3 cellular contexts compared by ENCODE assay signal in genomic region chr6:77094821-77095220, GRCh38.
TF ChIP-seq lines count a peak whose summit lies in the region.

No MANE protein-coding gene starts in this region.

TF ChIP-seq in IMR-90, 13 proteins besides CTCF, POLR2A, EP300 and RAD21:
- TF ChIP-seq CEBPB (IDR thresholded peaks at IDR 0.05; ENCODE audit: low read depth, low read length): no peak

TF ChIP-seq in WTC11, 78 proteins besides CTCF, POLR2A, EP300 and RAD21:
- TF ChIP-seq SMAD3 (CRISPR knock-in tag; IDR thresholded peaks at IDR 0.05; ENCODE audit: borderline replicate concordance) (no peak), USF1 (CRISPR knock-in tag; IDR thresholded peaks at IDR 0.05) (no peak), SP1 (CRISPR knock-in tag; conservative IDR thresholded peaks at IDR 0.05) (no peak), ZNF263 (CRISPR knock-in tag; IDR thresholded peaks at IDR 0.05; ENCODE audit: low read depth) (no peak), MLX (CRISPR knock-in tag; IDR thresholded peaks at IDR 0.05) (no peak), ETV6 (CRISPR knock-in tag; IDR thresholded peaks at IDR 0.05) (no peak), NFATC4 (CRISPR knock-in tag; IDR thresholded peaks at IDR 0.05) (no peak), ARID4B (CRISPR knock-in tag; IDR thresholded peaks at IDR 0.05; ENCODE audit: borderline replicate concordance) (no peak), MAX (CRISPR knock-in tag; IDR thresholded peaks at IDR 0.05) (no peak)
- TF ChIP-seq, protein P1, sequence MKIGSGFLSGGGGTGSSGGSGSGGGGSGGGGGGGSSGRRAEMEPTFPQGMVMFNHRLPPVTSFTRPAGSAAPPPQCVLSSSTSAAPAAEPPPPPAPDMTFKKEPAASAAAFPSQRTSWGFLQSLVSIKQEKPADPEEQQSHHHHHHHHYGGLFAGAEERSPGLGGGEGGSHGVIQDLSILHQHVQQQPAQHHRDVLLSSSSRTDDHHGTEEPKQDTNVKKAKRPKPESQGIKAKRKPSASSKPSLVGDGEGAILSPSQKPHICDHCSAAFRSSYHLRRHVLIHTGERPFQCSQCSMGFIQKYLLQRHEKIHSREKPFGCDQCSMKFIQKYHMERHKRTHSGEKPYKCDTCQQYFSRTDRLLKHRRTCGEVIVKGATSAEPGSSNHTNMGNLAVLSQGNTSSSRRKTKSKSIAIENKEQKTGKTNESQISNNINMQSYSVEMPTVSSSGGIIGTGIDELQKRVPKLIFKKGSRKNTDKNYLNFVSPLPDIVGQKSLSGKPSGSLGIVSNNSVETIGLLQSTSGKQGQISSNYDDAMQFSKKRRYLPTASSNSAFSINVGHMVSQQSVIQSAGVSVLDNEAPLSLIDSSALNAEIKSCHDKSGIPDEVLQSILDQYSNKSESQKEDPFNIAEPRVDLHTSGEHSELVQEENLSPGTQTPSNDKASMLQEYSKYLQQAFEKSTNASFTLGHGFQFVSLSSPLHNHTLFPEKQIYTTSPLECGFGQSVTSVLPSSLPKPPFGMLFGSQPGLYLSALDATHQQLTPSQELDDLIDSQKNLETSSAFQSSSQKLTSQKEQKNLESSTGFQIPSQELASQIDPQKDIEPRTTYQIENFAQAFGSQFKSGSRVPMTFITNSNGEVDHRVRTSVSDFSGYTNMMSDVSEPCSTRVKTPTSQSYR (CRISPR knock-in tag; IDR thresholded peaks at IDR 0.05): no peak

TF ChIP-seq in H1, 55 proteins besides CTCF, POLR2A, EP300 and RAD21:
- no peak for TF ChIP-seq SP4 (IDR thresholded peaks at IDR 0.05; ENCODE audit: low read length)
- TF ChIP-seq JUND (IDR thresholded peaks at IDR 0.05; ENCODE audit: low read length): no peak
- TF ChIP-seq JUN (IDR thresholded peaks at IDR 0.05; ENCODE audit: low read depth, low read length): no peak
- TF ChIP-seq ATF2 (IDR thresholded peaks at IDR 0.05; ENCODE audit: low read length): no peak
- no peak for TF ChIP-seq BCL11A (IDR thresholded peaks at IDR 0.05; ENCODE audit: low read depth in 2 of 2, low read length in 2 of 2)
- TF ChIP-seq SIX5 (IDR thresholded peaks at IDR 0.05; ENCODE audit: low read depth, low read length): no peak
- TF ChIP-seq CHD1 (IDR thresholded peaks at IDR 0.05; ENCODE audit: low read depth, low read length): no peak
